ENCODE assay signal across 12 cellular contexts in the genomic region with DNA sequence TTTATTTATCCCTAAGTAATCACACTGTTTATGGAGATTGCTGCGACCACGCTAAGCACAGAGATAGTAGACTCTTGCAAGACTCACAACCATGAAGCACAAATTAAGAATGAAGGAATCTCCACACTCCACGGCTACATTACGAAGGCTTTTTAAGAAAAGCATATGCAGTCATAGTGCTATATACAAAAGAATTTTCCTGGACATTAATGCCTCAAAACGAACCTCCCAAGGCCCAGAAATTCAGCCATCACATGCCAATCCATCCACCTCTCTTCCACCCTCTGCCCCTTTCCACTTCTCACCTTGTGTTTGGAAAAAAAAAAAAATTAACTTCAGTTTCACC.
A peak's percentile ranks its signal among the peaks of the same experiment; 100 is the strongest.
DNase-seq lines count a peak whose midpoint lies in the region; ATAC-seq, FAIRE-seq and TF ChIP-seq lines count a peak whose summit lies in the region.
"Had no signal": no experiment of that assay in that cellular context is flagged by ENCODE, and none has a peak within 500 bp of the region (broad histone marks: within the 10 kb centered on the region; RNA-seq: fewer than 3 reads in every experiment).

No MANE protein-coding gene starts in this region.

- peak overlapping the region; percentile 99 for H3K9ac ChIP-seq in endothelial cell of umbilical vein (replicated peaks; ENCODE audit: extremely low read depth, insufficient read depth, low read length)

- peaks cover 78% of the 10 kb centered on the region for H3K79me2 ChIP-seq in endothelial cell of umbilical vein (ENCODE audit: control insufficient read depth, insufficient read depth, low read length)

- H3K9me3 Mint-ChIP-seq in nephron progenitor cell = no peaks in the 10 kb centered on the region
- H3K9me3 Mint-ChIP-seq: central memory CD8-positive, alpha-beta T cell had no signal

- H3K27ac Mint-ChIP-seq in nephron progenitor cell = peak overlapping the region; percentile 97

- intact Hi-C loops in endothelial cell of umbilical vein (cut with micrococcal nuclease) (loop anchor here (1.0 to 10.0 kb wide), 8 partner anchors 14 to 1056 kb away; no protein-coding TSS in a partner anchor), tibial artery (cut with DNase I; ENCODE audit: low total_unique reads) (loop anchor here (10.0 kb wide), 1 partner anchor 76 kb away; no protein-coding TSS in a partner anchor)

- peaks cover 9% of the 10 kb centered on the region for H3K36me3 Mint-ChIP-seq in nephron progenitor cell (ENCODE audit: low read depth)

- H3K36me3 ChIP-seq in SJSA1 (no peaks in the 10 kb centered on the region), endothelial cell of umbilical vein (ENCODE audit: control insufficient read depth in 2 of 2, extremely low read depth in 1 of 2, insufficient read depth in 2 of 2, low read length in 2 of 2) (no peaks in the 10 kb centered on the region), tibial artery (no peaks in the 10 kb centered on the region)

- no peak overlapping the region for H2AFZ ChIP-seq in endothelial cell of umbilical vein (ENCODE audit: low read depth, low read length)

- H3K9me3 ChIP-seq in SJSA1 (replicated peaks) (no peaks in the 10 kb centered on the region), endothelial cell of umbilical vein (replicated peaks; ENCODE audit: control insufficient read depth, insufficient read depth, low read length) (no peaks in the 10 kb centered on the region), tibial artery (no peaks in the 10 kb centered on the region)

- no peak for TF ChIP-seq POLR2A in endothelial cell of umbilical vein (IDR thresholded peaks at IDR 0.05; ENCODE audit: low read depth, low read length)

- H3K27me3 Mint-ChIP-seq in nephron progenitor cell (ENCODE audit: low read depth, poor library complexity) = no peaks in the 10 kb centered on the region
- H3K27me3 Mint-ChIP-seq: central memory CD8-positive, alpha-beta T cell had no signal

- FAIRE-seq in endothelial cell of umbilical vein (lab: Jason Lieb, UNC) = no peak

- no peaks in the 10 kb centered on the region for H4K20me1 ChIP-seq in endothelial cell of umbilical vein (replicated peaks; ENCODE audit: control insufficient read depth, extremely low read depth, insufficient read depth, low read length)

- H3K27me3 ChIP-seq in SJSA1 (replicated peaks) (no peaks in the 10 kb centered on the region), endothelial cell of umbilical vein (ENCODE audit: control insufficient read depth in 2 of 2, insufficient read depth in 2 of 2, low read length in 2 of 2) (no peaks in the 10 kb centered on the region), tibial artery (no peaks in the 10 kb centered on the region)

- CTCF ChIA-PET in endothelial cell of umbilical vein (lab: Charles Lee) = interaction anchor here (1.2 to 4.5 kb wide), 5 partner anchors 14 to 799 kb away, joined by 3 to 18 read pairs (median 10); no protein-coding TSS in a partner anchor

- peaks cover 58% of the 10 kb centered on the region for H3K4me1 ChIP-seq in SJSA1 (replicated peaks)
- peaks cover 67% of the 10 kb centered on the region for H3K4me1 ChIP-seq in endothelial cell of umbilical vein (ENCODE audit: control insufficient read depth, extremely low read depth, insufficient read depth, low read length)
- H3K4me1 ChIP-seq in tibial artery = peaks cover 0 to 63% (median 10%) of the 10 kb centered on the region in 4 donors

- H3K9me1 ChIP-seq in endothelial cell of umbilical vein (replicated peaks; ENCODE audit: control insufficient read depth, extremely low read depth, insufficient read depth, low read length) = no peaks in the 10 kb centered on the region

- POLR2A ChIA-PET in endothelial cell of umbilical vein (lab: Charles Lee) = interaction anchor here (1.2 to 2.4 kb wide), 3 partner anchors 13 to 682 kb away, joined by 4 to 11 read pairs (median 4); no protein-coding TSS in a partner anchor

- H3K4me3 ChIP-seq in SJSA1 = peak overlapping the region; percentile 22
- peak overlapping the region; percentile 78 to 98 (median 79) for H3K4me3 ChIP-seq in endothelial cell of umbilical vein (replicated peaks in 1 of 3; ENCODE audit: insufficient read depth in 1 of 3, low read depth in 1 of 3, low read length in 3 of 3)
- H3K4me3 ChIP-seq in tibial artery = peak overlapping the region; percentile 40 to 42

- peak overlapping the region; percentile 92 for H3K4me2 ChIP-seq in endothelial cell of umbilical vein (ENCODE audit: insufficient read depth, low read length)

- no peak for ATAC-seq in GM19397 (IDR thresholded peaks at IDR 0.05; ENCODE audit: unreplicated experiment)

- DNase-seq in SJSA1 (ENCODE audit: low read depth in 1 of 2, low spot score in 2 of 2) (no peak), endothelial cell of umbilical vein (ENCODE audit: low read depth, low spot score) (no peak), nephron progenitor cell (no peak), tibial artery (no peak), kidney glomerular epithelial cell (lab: John Stamatoyannopoulos, UW) (no peak)
- DNase-seq in activated CD4-positive, alpha-beta T cell treated with anti-CD3 and anti-CD28 coated beads for 1 hour = no peak
- no peak for DNase-seq in activated CD4-positive, CD25-positive, alpha-beta regulatory T cell treated with anti-CD3 and anti-CD28 coated beads, Interleukin-2, amount 50 U/mL, for 72 hours
- DNase-seq: NCI-H2227 treated with DMSO at 0.1 percent for 48 hours; SHP77 treated with DMSO at 0.1 percent for 48 hours; stimulated activated naive CD4-positive, alpha-beta T cell had no signal

- dilution Hi-C loops in endothelial cell of umbilical vein (cut with MboI; ENCODE audit: extremely low pct_ligation_motif_present, low sequenced_read_pairs) = no loop called here

- TSS peak; percentile 49 for BruUV-seq in endothelial cell of umbilical vein (replicated peaks; lab: Mats Ljungman, UMichigan)

- H3K27ac ChIP-seq in SJSA1 (peak overlapping the region; percentile 70), endothelial cell of umbilical vein (ENCODE audit: insufficient read depth, low read depth, low read length) (peak overlapping the region; percentile 96), tibial artery (peak overlapping the region; percentile 53 to 56)

- peak overlapping the region; percentile 67 for H3K4me3 Mint-ChIP-seq in nephron progenitor cell
- H3K4me3 Mint-ChIP-seq: central memory CD8-positive, alpha-beta T cell had no signal

- H3K4me1 Mint-ChIP-seq in nephron progenitor cell = peaks cover 71% of the 10 kb centered on the region
- H3K4me1 Mint-ChIP-seq: central memory CD8-positive, alpha-beta T cell had no signal

- TF ChIP-seq CTCF in endothelial cell of umbilical vein (IDR thresholded peaks at IDR 0.05; ENCODE audit: extremely low read depth in 1 of 2, insufficient read depth in 1 of 2, low read depth in 1 of 2, low read length in 2 of 2) (no peak), nephron progenitor cell (IDR thresholded peaks at IDR 0.05) (no peak), tibial artery (IDR thresholded peaks at IDR 0.05) (no peak)

TF ChIP-seq in endothelial cell of umbilical vein, 7 proteins besides CTCF, POLR2A, EP300 and RAD21:
- TF ChIP-seq EZH2 (IDR thresholded peaks at IDR 0.05; ENCODE audit: borderline replicate concordance, low read depth, low read length, severe bottlenecking) (no peak), JUN (IDR thresholded peaks at IDR 0.05; ENCODE audit: borderline replicate concordance, insufficient read depth, insufficient read length, low read depth) (no peak), MAX (IDR thresholded peaks at IDR 0.05; ENCODE audit: insufficient read depth, insufficient read length) (no peak), GATA2 (IDR thresholded peaks at IDR 0.05; ENCODE audit: insufficient read depth, insufficient read length, low read depth, low read length) (no peak), MYC (IDR thresholded peaks at IDR 0.05; ENCODE audit: low read depth, low read length) (no peak), POLR2AphosphoS5 (IDR thresholded peaks at IDR 0.05; ENCODE audit: insufficient read depth, low read depth, low read length) (no peak), FOS (IDR thresholded peaks at IDR 0.05; ENCODE audit: borderline replicate concordance, insufficient read depth, low read length) (no peak)

Comparison
In these comparisons a context has a peak if more than half of its experiments do, and no peak if none do; other contexts are left out.
1. H3K4me3 ChIP-seq: peak in every context shown above with its lines; median percentile 79 in endothelial cell of umbilical vein; 41 in tibial artery; 22 in SJSA1.